ENCODE assay signal across 21 cellular contexts in genomic region chr13:23552171-23552570, GRCh38. TPM values are rescaled to one million over a fixed set of nuclear protein-coding genes. Genes with fewer than 3 reads are reported as not detected.
"Had no signal": no experiment of that assay in that cellular context is flagged by ENCODE, and none has a peak within 500 bp of the region (broad histone marks: within the 10 kb centered on the region; RNA-seq: fewer than 3 reads in every experiment).

No MANE protein-coding gene starts in this region.

- H3K27ac ChIP-seq: ascending aorta, dorsolateral prefrontal cortex, prostate gland, spleen, VCaP had no signal

- H3K9me3 Mint-ChIP-seq: activated CD4-positive, alpha-beta memory T cell treated with anti-CD3 and anti-CD28 coated beads for 36 hours; activated naive CD4-positive, alpha-beta T cell treated with anti-CD3 and anti-CD28 coated beads, Interleukin-2, amount 10 ng/mL, durations not matched to agents 7 days and 5 days; activated T-helper 2 cell treated with anti-CD3 and anti-CD28 coated beads, Interferon-gamma antibody, Interleukin-2, Interleukin-4, amounts not matched to agents 10 μg/mL and 5 μg/mL and 100 μg/mL, durations not matched to agents 14 hours and 24 hours and 36 hours; stimulated activated naive CD8-positive, alpha-beta T cell treated with anti-CD3 and anti-CD28 coated beads, Interleukin-15, Interleukin-2, amounts not matched to agents 100 ng/mL and 50 ng/mL, for 24 hours; T-cell had no signal

- H3K4me1 ChIP-seq: ascending aorta, prostate gland had no signal

- DNase-seq: activated CD4-positive, alpha-beta memory T cell treated with anti-CD3 and anti-CD28 coated beads for 36 hours; activated CD8-positive, alpha-beta memory T cell treated with anti-CD3 and anti-CD28 coated beads, Interleukin-2, amount 10 ng/mL, durations not matched to agents 7 days and 5 days; activated naive CD4-positive, alpha-beta T cell treated with anti-CD3 and anti-CD28 coated beads, Interleukin-2, amount 10 ng/mL, durations not matched to agents 7 days and 5 days; activated T-cell treated with anti-CD3 and anti-CD28 coated beads, Interleukin-2, amount 50 U/mL, for 1 hour; dorsolateral prefrontal cortex; endodermal cell; erythroblast; immature natural killer cell; mucosa of descending colon; naive thymus-derived CD4-positive, alpha-beta T cell; occipital lobe; SK-N-SH; spleen; T-cell had no signal

- H3K4me3 ChIP-seq: ascending aorta, dorsolateral prefrontal cortex, mucosa of descending colon, prostate gland, spleen, suprapubic skin had no signal

- H3K36me3 Mint-ChIP-seq: activated CD4-positive, alpha-beta memory T cell treated with anti-CD3 and anti-CD28 coated beads for 36 hours; activated CD8-positive, alpha-beta memory T cell treated with anti-CD3 and anti-CD28 coated beads, Interleukin-2, amount 10 ng/mL, durations not matched to agents 7 days and 5 days; activated naive CD4-positive, alpha-beta T cell treated with anti-CD3 and anti-CD28 coated beads, Interleukin-2, amount 10 ng/mL, durations not matched to agents 7 days and 5 days; immature natural killer cell; naive thymus-derived CD4-positive, alpha-beta T cell; T-cell had no signal

- H3K36me3 ChIP-seq: ascending aorta, prostate gland, spleen, suprapubic skin had no signal

- ATAC-seq: activated CD8-positive, alpha-beta memory T cell treated with anti-CD3 and anti-CD28 coated beads, Interleukin-2, amount 10 ng/mL, durations not matched to agents 7 days and 5 days; mucosa of descending colon; naive thymus-derived CD4-positive, alpha-beta T cell; sciatic nerve; T-cell had no signal

- H3K27me3 ChIP-seq: ascending aorta, suprapubic skin had no signal

- H3K9me2 ChIP-seq: SK-N-SH had no signal

- H3K27ac Mint-ChIP-seq: activated CD4-positive, alpha-beta memory T cell treated with anti-CD3 and anti-CD28 coated beads for 36 hours; activated CD8-positive, alpha-beta memory T cell treated with anti-CD3 and anti-CD28 coated beads, Interleukin-2, amount 10 ng/mL, durations not matched to agents 7 days and 5 days; activated naive CD4-positive, alpha-beta T cell treated with anti-CD3 and anti-CD28 coated beads, Interleukin-2, amount 10 ng/mL, durations not matched to agents 7 days and 5 days; activated T-helper 2 cell treated with anti-CD3 and anti-CD28 coated beads, Interferon-gamma antibody, Interleukin-2, Interleukin-4, amounts not matched to agents 10 μg/mL and 5 μg/mL and 100 μg/mL, durations not matched to agents 14 hours and 24 hours and 36 hours; endodermal cell; immature natural killer cell; naive thymus-derived CD4-positive, alpha-beta T cell; stimulated activated naive CD8-positive, alpha-beta T cell treated with anti-CD3 and anti-CD28 coated beads, Interleukin-15, Interleukin-2, amounts not matched to agents 100 ng/mL and 50 ng/mL, for 24 hours; T-cell had no signal

- H3K4me3 Mint-ChIP-seq: activated CD4-positive, alpha-beta memory T cell treated with anti-CD3 and anti-CD28 coated beads for 36 hours; activated CD8-positive, alpha-beta memory T cell treated with anti-CD3 and anti-CD28 coated beads, Interleukin-2, amount 10 ng/mL, durations not matched to agents 7 days and 5 days; activated naive CD4-positive, alpha-beta T cell treated with anti-CD3 and anti-CD28 coated beads, Interleukin-2, amount 10 ng/mL, durations not matched to agents 7 days and 5 days; endodermal cell; immature natural killer cell; naive thymus-derived CD4-positive, alpha-beta T cell; stimulated activated naive CD8-positive, alpha-beta T cell treated with anti-CD3 and anti-CD28 coated beads, Interleukin-15, Interleukin-2, amounts not matched to agents 100 ng/mL and 50 ng/mL, for 24 hours; T-cell had no signal

- H3K4me2 ChIP-seq: SK-N-SH had no signal

- H3K4me1 Mint-ChIP-seq: activated CD8-positive, alpha-beta memory T cell treated with anti-CD3 and anti-CD28 coated beads, Interleukin-2, amount 10 ng/mL, durations not matched to agents 7 days and 5 days; activated naive CD4-positive, alpha-beta T cell treated with anti-CD3 and anti-CD28 coated beads, Interleukin-2, amount 10 ng/mL, durations not matched to agents 7 days and 5 days; immature natural killer cell; naive thymus-derived CD4-positive, alpha-beta T cell; T-cell had no signal

RNA-seq across cellular contexts. Expression of gene TNFRSF19, which starts 18.0 kb away (rescaled TPM):
- total RNA-seq: activated CD4-positive, alpha-beta memory T cell treated with anti-CD3 and anti-CD28 coated beads for 36 hours; activated T-helper 2 cell treated with anti-CD3 and anti-CD28 coated beads, Interferon-gamma antibody, Interleukin-2, Interleukin-4, amounts not matched to agents 10 μg/mL and 5 μg/mL and 100 μg/mL, durations not matched to agents 14 hours and 24 hours and 36 hours had no signal
- polyA plus RNA-seq: naive thymus-derived CD4-positive, alpha-beta T cell had no signal
